In the genomic region with DNA sequence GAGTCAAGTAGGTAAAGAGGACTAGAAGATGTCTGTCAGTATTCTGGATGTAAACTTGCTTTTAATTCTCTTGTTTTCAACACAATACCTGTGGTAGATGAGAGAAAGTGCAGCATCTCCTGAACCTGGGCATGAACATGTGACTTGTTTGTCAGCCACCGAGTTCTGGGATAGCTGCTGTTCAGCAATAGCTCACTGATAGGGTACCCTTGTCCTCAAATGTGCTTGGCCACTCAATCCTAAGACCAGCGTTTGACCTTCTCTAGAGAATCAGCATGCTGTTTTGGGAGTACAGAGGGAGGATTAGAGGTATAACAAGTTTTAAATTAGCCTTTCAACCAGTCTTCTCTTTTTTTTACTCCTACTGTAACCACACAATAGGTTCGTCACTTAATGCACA, we compare ENCODE assay signal across 23 cellular contexts.
"Had no signal": no experiment of that assay in that cellular context is flagged by ENCODE, and none has a peak within 500 bp of the region (broad histone marks: within the 10 kb centered on the region; RNA-seq: fewer than 3 reads in every experiment).

No MANE protein-coding gene starts in this region.

- H3K27ac ChIP-seq: HL-60, KMS-11 had no signal

- FAIRE-seq: HTR-8/SVneo, K562, RCC 7860 had no signal

- H3K9ac ChIP-seq: KMS-11, SK-N-SH had no signal

- ATAC-seq: K562 had no signal

- DNase-seq: MV-4-11, NCI-H1048, NCI-H1105, NCI-H1417, NCI-H1436 treated with DMSO at 0.1 percent for 48 hours, NCI-H1694, NCI-H187 treated with DMSO at 0.1 percent for 48 hours, NCI-H2029 treated with DMSO at 0.1 percent for 48 hours, NCI-H2107, NCI-H226, NCI-H446, NCI-H510A, NCI-H524 treated with DMSO at 0.1 percent for 48 hours, NCI-H69, NCI-H774, RPMI8226, SHP77, SK-N-SH had no signal

- H3K4me2 ChIP-seq: KMS-11, SK-N-SH had no signal

- H3K9me3 ChIP-seq: SK-N-SH had no signal

- H3K4me3 ChIP-seq: K562 had no signal
